Comparison of ENCODE assay signal across 2 cellular contexts in the genomic region with DNA sequence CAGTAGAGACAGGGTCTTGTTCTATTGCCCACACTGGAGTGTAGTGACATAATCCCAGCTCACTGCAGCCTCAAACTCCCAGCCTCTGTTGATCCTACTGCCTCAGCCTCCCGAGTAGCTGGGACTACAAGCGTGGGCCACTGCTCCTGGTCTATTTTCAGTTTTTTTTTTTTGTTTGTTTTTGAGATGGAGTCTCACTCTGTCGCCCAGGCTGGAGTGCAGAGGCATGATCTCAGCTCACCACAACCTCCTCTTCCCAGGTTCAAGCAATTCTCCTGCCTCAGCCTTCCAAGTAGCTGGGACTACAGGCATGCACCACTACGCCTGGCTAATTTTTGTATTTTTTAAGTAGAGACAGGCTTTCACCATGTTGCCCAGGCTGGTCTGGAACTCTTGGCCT.
A peak's percentile ranks its signal among the peaks of the same experiment; 100 is the strongest.
TF ChIP-seq lines count a peak whose summit lies in the region.

No MANE protein-coding gene starts in this region.

TF ChIP-seq in HEK293, 187 proteins besides CTCF, POLR2A, EP300 and RAD21:
- TF ChIP-seq ZNF707 (tag by site-specific recombination; IDR thresholded peaks at IDR 0.05) (peak; percentile 59; the same call in 1 of the 2 replicates), ZNF335 (tag by site-specific recombination; conservative IDR thresholded peaks at IDR 0.05) (peak; percentile 73), ZNF394 (tag by site-specific recombination; IDR thresholded peaks at IDR 0.05; ENCODE audit: borderline replicate concordance) (peak; percentile 53; the same call in 1 of the 2 replicates), ZFHX2 (tag by site-specific recombination; conservative IDR thresholded peaks at IDR 0.05) (peak; percentile 70), SP7 (tag by site-specific recombination; IDR thresholded peaks at IDR 0.05) (peak; percentile 9; the same call in 1 of the 2 replicates), ZBTB17 (tag by site-specific recombination; IDR thresholded peaks at IDR 0.05) (peak; percentile 71), ZNF366 (tag by site-specific recombination; conservative IDR thresholded peaks at IDR 0.05) (0 out of 2 replicates have a peak, but pooled peaks have one; percentile 13), EGR2 (tag by site-specific recombination; IDR thresholded peaks at IDR 0.05; ENCODE audit: low read depth) (peak; percentile 61), ZEB2 (tag by site-specific recombination; IDR thresholded peaks at IDR 0.05) (0 out of 2 replicates have a peak, but pooled peaks have one; percentile 14), SCRT2 (tag by site-specific recombination; IDR thresholded peaks at IDR 0.05) (0 out of 2 replicates have a peak, but pooled peaks have one; percentile 20), ZNF629 (tag by site-specific recombination; IDR thresholded peaks at IDR 0.05) (0 out of 2 replicates have a peak, but pooled peaks have one; percentile 36), OSR2 (tag by site-specific recombination; IDR thresholded peaks at IDR 0.05) (peak; percentile 99), ZNF600 (tag by site-specific recombination; IDR thresholded peaks at IDR 0.05) (peak; percentile 92)
- TF ChIP-seq, protein P1, sequence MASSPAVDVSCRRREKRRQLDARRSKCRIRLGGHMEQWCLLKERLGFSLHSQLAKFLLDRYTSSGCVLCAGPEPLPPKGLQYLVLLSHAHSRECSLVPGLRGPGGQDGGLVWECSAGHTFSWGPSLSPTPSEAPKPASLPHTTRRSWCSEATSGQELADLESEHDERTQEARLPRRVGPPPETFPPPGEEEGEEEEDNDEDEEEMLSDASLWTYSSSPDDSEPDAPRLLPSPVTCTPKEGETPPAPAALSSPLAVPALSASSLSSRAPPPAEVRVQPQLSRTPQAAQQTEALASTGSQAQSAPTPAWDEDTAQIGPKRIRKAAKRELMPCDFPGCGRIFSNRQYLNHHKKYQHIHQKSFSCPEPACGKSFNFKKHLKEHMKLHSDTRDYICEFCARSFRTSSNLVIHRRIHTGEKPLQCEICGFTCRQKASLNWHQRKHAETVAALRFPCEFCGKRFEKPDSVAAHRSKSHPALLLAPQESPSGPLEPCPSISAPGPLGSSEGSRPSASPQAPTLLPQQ (tag by site-specific recombination; IDR thresholded peaks at IDR 0.05) = peak; percentile 31; the same call in 1 of the 2 replicates

TF ChIP-seq in HepG2, 621 proteins besides CTCF, POLR2A, EP300 and RAD21:
- TF ChIP-seq, protein P2, sequence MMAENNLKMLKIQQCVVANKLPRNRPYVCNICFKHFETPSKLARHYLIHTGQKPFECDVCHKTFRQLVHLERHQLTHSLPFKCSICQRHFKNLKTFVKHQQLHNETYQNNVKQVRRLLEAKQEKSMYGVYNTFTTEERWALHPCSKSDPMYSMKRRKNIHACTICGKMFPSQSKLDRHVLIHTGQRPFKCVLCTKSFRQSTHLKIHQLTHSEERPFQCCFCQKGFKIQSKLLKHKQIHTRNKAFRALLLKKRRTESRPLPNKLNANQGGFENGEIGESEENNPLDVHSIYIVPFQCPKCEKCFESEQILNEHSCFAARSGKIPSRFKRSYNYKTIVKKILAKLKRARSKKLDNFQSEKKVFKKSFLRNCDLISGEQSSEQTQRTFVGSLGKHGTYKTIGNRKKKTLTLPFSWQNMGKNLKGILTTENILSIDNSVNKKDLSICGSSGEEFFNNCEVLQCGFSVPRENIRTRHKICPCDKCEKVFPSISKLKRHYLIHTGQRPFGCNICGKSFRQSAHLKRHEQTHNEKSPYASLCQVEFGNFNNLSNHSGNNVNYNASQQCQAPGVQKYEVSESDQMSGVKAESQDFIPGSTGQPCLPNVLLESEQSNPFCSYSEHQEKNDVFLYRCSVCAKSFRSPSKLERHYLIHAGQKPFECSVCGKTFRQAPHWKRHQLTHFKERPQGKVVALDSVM (CRISPR knock-in tag; IDR thresholded peaks at IDR 0.05) = peak; percentile 21; the same call in 1 of the 2 replicates
- TF ChIP-seq ZNF441 (CRISPR knock-in tag; IDR thresholded peaks at IDR 0.05; ENCODE audit: borderline replicate concordance) (peak; percentile 72), ZNF121 (CRISPR knock-in tag; IDR thresholded peaks at IDR 0.05) (0 out of 2 replicates have a peak, but pooled peaks have one; percentile 12)
